1 cellular context compared by ENCODE assay signal in the genomic region with DNA sequence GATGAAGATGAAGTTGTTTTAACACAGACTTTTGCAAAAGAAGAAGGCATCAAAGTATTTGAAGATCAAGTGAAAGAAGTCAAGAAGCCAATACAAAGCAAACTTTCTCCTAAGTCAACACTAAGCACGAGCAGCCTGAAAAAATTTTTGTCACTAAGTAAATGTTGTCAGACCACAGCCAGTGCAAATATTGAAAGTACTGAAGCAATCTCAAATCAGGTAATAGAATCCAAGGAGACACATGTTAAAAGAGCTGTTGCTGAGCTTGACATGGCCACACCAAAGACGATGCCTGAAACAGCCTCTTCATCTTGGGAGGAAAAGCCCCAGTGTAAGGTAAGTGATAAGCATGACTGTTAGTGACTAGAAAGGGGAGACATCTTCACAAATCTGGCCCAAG.
TF ChIP-seq lines count a peak whose summit lies in the region.

No MANE protein-coding gene starts in this region.

TF ChIP-seq in HepG2, 621 proteins besides CTCF, POLR2A, EP300 and RAD21 (continued from another document and continues in another):
- TF ChIP-seq, protein P1, sequence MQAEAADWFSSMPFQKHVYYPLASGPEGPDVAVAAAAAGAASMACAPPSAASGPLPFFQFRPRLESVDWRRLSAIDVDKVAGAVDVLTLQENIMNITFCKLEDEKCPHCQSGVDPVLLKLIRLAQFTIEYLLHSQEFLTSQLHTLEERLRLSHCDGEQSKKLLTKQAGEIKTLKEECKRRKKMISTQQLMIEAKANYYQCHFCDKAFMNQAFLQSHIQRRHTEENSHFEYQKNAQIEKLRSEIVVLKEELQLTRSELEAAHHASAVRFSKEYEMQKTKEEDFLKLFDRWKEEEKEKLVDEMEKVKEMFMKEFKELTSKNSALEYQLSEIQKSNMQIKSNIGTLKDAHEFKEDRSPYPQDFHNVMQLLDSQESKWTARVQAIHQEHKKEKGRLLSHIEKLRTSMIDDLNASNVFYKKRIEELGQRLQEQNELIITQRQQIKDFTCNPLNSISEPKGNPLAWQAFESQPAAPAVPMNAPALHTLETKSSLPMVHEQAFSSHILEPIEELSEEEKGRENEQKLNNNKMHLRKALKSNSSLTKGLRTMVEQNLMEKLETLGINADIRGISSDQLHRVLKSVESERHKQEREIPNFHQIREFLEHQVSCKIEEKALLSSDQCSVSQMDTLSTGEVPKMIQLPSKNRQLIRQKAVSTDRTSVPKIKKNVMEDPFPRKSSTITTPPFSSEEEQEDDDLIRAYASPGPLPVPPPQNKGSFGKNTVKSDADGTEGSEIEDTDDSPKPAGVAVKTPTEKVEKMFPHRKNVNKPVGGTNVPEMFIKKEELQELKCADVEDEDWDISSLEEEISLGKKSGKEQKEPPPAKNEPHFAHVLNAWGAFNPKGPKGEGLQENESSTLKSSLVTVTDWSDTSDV (CRISPR knock-in tag; IDR thresholded peaks at IDR 0.05) = no peak
- TF ChIP-seq REXO4 (CRISPR knock-in tag; IDR thresholded peaks at IDR 0.05; ENCODE audit: borderline replicate concordance) (no peak), HDAC2 (CRISPR knock-in tag; IDR thresholded peaks at IDR 0.05) (peak; percentile 94), HHEX (CRISPR knock-in tag; IDR thresholded peaks at IDR 0.05) (peak; percentile 88), STAT5B (CRISPR knock-in tag; IDR thresholded peaks at IDR 0.05) (no peak), GTF3A (CRISPR knock-in tag; conservative IDR thresholded peaks at IDR 0.05) (no peak), HMGA1 (CRISPR knock-in tag; conservative IDR thresholded peaks at IDR 0.05) (no peak), RFX3 (CRISPR knock-in tag; IDR thresholded peaks at IDR 0.05) (no peak), RBFOX2 (IDR thresholded peaks at IDR 0.05; ENCODE audit: low read depth, low read length) (no peak), YEATS4 (CRISPR knock-in tag; IDR thresholded peaks at IDR 0.05; ENCODE audit: borderline replicate concordance) (peak; percentile 22; the same call in 1 of the 2 replicates), RELA (CRISPR knock-in tag; IDR thresholded peaks at IDR 0.05) (no peak), ADNP (CRISPR knock-in tag; IDR thresholded peaks at IDR 0.05) (no peak), BCL6 (CRISPR knock-in tag; IDR thresholded peaks at IDR 0.05) (peak; percentile 88), SALL1 (CRISPR knock-in tag; IDR thresholded peaks at IDR 0.05) (peak; percentile 81; the same call in 1 of the 2 replicates), CENPT (CRISPR knock-in tag; IDR thresholded peaks at IDR 0.05; ENCODE audit: low read depth) (no peak), ZZZ3 (CRISPR knock-in tag; IDR thresholded peaks at IDR 0.05; ENCODE audit: borderline replicate concordance) (no peak), ZNF660 (CRISPR knock-in tag; IDR thresholded peaks at IDR 0.05; ENCODE audit: borderline replicate concordance, low read depth) (no peak), ZNF562 (CRISPR knock-in tag; IDR thresholded peaks at IDR 0.05; ENCODE audit: borderline replicate concordance) (no peak), GPN1 (CRISPR knock-in tag; IDR thresholded peaks at IDR 0.05; ENCODE audit: borderline replicate concordance) (no peak), RBM39 (IDR thresholded peaks at IDR 0.05; ENCODE audit: low read depth, low read length, poor library complexity, severe bottlenecking) (no peak), ZNF180 (CRISPR knock-in tag; IDR thresholded peaks at IDR 0.05; ENCODE audit: borderline replicate concordance, low read depth) (no peak), CEBPB (IDR thresholded peaks at IDR 0.05; ENCODE audit: borderline replicate concordance, low read depth, low read length) (peak; percentile 91), ZNF879 (CRISPR knock-in tag; IDR thresholded peaks at IDR 0.05) (no peak), ZBTB7A (CRISPR knock-in tag; IDR thresholded peaks at IDR 0.05) (no peak), MYNN (CRISPR knock-in tag; IDR thresholded peaks at IDR 0.05; ENCODE audit: low read depth) (no peak)
- TF ChIP-seq, protein P2, sequence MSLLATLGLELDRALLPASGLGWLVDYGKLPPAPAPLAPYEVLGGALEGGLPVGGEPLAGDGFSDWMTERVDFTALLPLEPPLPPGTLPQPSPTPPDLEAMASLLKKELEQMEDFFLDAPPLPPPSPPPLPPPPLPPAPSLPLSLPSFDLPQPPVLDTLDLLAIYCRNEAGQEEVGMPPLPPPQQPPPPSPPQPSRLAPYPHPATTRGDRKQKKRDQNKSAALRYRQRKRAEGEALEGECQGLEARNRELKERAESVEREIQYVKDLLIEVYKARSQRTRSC (CRISPR knock-in tag; IDR thresholded peaks at IDR 0.05; ENCODE audit: low read depth) = no peak
- TF ChIP-seq, protein P3, sequence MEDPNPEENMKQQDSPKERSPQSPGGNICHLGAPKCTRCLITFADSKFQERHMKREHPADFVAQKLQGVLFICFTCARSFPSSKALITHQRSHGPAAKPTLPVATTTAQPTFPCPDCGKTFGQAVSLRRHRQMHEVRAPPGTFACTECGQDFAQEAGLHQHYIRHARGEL (CRISPR knock-in tag; IDR thresholded peaks at IDR 0.05) = no peak
- TF ChIP-seq, protein P4, sequence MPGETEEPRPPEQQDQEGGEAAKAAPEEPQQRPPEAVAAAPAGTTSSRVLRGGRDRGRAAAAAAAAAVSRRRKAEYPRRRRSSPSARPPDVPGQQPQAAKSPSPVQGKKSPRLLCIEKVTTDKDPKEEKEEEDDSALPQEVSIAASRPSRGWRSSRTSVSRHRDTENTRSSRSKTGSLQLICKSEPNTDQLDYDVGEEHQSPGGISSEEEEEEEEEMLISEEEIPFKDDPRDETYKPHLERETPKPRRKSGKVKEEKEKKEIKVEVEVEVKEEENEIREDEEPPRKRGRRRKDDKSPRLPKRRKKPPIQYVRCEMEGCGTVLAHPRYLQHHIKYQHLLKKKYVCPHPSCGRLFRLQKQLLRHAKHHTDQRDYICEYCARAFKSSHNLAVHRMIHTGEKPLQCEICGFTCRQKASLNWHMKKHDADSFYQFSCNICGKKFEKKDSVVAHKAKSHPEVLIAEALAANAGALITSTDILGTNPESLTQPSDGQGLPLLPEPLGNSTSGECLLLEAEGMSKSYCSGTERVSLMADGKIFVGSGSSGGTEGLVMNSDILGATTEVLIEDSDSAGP (CRISPR knock-in tag; IDR thresholded peaks at IDR 0.05; ENCODE audit: borderline replicate concordance) = no peak
- TF ChIP-seq, protein P5, sequence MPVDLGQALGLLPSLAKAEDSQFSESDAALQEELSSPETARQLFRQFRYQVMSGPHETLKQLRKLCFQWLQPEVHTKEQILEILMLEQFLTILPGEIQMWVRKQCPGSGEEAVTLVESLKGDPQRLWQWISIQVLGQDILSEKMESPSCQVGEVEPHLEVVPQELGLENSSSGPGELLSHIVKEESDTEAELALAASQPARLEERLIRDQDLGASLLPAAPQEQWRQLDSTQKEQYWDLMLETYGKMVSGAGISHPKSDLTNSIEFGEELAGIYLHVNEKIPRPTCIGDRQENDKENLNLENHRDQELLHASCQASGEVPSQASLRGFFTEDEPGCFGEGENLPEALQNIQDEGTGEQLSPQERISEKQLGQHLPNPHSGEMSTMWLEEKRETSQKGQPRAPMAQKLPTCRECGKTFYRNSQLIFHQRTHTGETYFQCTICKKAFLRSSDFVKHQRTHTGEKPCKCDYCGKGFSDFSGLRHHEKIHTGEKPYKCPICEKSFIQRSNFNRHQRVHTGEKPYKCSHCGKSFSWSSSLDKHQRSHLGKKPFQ (CRISPR knock-in tag; IDR thresholded peaks at IDR 0.05; ENCODE audit: insufficient replicate concordance) = no peak
- TF ChIP-seq, protein P6, sequence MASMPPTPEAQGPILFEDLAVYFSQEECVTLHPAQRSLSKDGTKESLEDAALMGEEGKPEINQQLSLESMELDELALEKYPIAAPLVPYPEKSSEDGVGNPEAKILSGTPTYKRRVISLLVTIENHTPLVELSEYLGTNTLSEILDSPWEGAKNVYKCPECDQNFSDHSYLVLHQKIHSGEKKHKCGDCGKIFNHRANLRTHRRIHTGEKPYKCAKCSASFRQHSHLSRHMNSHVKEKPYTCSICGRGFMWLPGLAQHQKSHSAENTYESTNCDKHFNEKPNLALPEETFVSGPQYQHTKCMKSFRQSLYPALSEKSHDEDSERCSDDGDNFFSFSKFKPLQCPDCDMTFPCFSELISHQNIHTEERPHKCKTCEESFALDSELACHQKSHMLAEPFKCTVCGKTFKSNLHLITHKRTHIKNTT (CRISPR knock-in tag; IDR thresholded peaks at IDR 0.05) = no peak
- TF ChIP-seq, protein P7, sequence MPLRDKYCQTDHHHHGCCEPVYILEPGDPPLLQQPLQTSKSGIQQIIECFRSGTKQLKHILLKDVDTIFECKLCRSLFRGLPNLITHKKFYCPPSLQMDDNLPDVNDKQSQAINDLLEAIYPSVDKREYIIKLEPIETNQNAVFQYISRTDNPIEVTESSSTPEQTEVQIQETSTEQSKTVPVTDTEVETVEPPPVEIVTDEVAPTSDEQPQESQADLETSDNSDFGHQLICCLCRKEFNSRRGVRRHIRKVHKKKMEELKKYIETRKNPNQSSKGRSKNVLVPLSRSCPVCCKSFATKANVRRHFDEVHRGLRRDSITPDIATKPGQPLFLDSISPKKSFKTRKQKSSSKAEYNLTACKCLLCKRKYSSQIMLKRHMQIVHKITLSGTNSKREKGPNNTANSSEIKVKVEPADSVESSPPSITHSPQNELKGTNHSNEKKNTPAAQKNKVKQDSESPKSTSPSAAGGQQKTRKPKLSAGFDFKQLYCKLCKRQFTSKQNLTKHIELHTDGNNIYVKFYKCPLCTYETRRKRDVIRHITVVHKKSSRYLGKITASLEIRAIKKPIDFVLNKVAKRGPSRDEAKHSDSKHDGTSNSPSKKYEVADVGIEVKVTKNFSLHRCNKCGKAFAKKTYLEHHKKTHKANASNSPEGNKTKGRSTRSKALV (CRISPR knock-in tag; IDR thresholded peaks at IDR 0.05) = no peak
- TF ChIP-seq, protein P8, sequence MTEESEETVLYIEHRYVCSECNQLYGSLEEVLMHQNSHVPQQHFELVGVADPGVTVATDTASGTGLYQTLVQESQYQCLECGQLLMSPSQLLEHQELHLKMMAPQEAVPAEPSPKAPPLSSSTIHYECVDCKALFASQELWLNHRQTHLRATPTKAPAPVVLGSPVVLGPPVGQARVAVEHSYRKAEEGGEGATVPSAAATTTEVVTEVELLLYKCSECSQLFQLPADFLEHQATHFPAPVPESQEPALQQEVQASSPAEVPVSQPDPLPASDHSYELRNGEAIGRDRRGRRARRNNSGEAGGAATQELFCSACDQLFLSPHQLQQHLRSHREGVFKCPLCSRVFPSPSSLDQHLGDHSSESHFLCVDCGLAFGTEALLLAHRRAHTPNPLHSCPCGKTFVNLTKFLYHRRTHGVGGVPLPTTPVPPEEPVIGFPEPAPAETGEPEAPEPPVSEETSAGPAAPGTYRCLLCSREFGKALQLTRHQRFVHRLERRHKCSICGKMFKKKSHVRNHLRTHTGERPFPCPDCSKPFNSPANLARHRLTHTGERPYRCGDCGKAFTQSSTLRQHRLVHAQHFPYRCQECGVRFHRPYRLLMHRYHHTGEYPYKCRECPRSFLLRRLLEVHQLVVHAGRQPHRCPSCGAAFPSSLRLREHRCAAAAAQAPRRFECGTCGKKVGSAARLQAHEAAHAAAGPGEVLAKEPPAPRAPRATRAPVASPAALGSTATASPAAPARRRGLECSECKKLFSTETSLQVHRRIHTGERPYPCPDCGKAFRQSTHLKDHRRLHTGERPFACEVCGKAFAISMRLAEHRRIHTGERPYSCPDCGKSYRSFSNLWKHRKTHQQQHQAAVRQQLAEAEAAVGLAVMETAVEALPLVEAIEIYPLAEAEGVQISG (CRISPR knock-in tag; IDR thresholded peaks at IDR 0.05) = no peak
- TF ChIP-seq, protein P9, sequence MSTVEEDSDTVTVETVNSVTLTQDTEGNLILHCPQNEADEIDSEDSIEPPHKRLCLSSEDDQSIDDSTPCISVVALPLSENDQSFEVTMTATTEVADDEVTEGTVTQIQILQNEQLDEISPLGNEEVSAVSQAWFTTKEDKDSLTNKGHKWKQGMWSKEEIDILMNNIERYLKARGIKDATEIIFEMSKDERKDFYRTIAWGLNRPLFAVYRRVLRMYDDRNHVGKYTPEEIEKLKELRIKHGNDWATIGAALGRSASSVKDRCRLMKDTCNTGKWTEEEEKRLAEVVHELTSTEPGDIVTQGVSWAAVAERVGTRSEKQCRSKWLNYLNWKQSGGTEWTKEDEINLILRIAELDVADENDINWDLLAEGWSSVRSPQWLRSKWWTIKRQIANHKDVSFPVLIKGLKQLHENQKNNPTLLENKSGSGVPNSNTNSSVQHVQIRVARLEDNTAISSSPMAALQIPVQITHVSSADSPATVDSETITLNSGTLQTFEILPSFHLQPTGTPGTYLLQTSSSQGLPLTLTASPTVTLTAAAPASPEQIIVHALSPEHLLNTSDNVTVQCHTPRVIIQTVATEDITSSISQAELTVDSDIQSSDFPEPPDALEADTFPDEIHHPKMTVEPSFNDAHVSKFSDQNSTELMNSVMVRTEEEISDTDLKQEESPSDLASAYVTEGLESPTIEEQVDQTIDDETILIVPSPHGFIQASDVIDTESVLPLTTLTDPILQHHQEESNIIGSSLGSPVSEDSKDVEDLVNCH (CRISPR knock-in tag; IDR thresholded peaks at IDR 0.05) = no peak
- TF ChIP-seq, protein P10, sequence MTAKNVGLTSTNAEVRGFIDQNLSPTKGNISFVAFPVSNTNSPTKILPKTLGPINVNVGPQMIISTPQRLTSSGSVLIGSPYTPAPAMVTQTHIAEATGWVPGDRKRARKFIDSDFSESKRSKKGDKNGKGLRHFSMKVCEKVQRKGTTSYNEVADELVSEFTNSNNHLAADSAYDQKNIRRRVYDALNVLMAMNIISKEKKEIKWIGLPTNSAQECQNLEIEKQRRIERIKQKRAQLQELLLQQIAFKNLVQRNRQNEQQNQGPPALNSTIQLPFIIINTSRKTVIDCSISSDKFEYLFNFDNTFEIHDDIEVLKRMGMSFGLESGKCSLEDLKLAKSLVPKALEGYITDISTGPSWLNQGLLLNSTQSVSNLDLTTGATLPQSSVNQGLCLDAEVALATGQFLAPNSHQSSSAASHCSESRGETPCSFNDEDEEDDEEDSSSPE (CRISPR knock-in tag; IDR thresholded peaks at IDR 0.05) = 0 out of 2 replicates have a peak, but pooled peaks have one; percentile 21
- TF ChIP-seq, protein P11, sequence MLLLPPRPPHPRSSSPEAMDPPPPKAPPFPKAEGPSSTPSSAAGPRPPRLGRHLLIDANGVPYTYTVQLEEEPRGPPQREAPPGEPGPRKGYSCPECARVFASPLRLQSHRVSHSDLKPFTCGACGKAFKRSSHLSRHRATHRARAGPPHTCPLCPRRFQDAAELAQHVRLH (CRISPR knock-in tag; IDR thresholded peaks at IDR 0.05; ENCODE audit: borderline replicate concordance, low read depth) = no peak
- TF ChIP-seq, protein P12, sequence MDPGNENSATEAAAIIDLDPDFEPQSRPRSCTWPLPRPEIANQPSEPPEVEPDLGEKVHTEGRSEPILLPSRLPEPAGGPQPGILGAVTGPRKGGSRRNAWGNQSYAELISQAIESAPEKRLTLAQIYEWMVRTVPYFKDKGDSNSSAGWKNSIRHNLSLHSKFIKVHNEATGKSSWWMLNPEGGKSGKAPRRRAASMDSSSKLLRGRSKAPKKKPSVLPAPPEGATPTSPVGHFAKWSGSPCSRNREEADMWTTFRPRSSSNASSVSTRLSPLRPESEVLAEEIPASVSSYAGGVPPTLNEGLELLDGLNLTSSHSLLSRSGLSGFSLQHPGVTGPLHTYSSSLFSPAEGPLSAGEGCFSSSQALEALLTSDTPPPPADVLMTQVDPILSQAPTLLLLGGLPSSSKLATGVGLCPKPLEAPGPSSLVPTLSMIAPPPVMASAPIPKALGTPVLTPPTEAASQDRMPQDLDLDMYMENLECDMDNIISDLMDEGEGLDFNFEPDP (CRISPR knock-in tag; conservative IDR thresholded peaks at IDR 0.05) = no peak
